8 cellular contexts compared by ENCODE assay signal in genomic region chr11:111879637-111879960, GRCh38. TPM values are rescaled to one million over a fixed set of nuclear protein-coding genes. Genes with fewer than 3 reads are reported as not detected.
DNase-seq lines count a peak whose midpoint lies in the region; ATAC-seq lines count a peak whose summit lies in the region.

No MANE protein-coding gene starts in this region.

- ATAC-seq in activated naive CD4-positive, alpha-beta T cell treated with anti-CD3 and anti-CD28 coated beads, Interleukin-2, amount 50 U/mL, for 72 hours: peak; percentile 3 to 5
- ATAC-seq in HG03139 (IDR thresholded peaks at IDR 0.05; ENCODE audit: unreplicated experiment) (no peak), HG03097 (IDR thresholded peaks at IDR 0.05; ENCODE audit: low FRiP score, unreplicated experiment) (no peak)

- no peaks in the 10 kb centered on the region for H3K9me3 ChIP-seq in iPS-20b (ENCODE audit: insufficient read depth, low read depth, low read length)

- H3K9me3 Mint-ChIP-seq in activated CD4-positive, alpha-beta T cell treated with anti-CD3 and anti-CD28 coated beads, Interleukin-2, amount 10 ng/mL, durations not matched to agents 24 days and 14 days: no peaks in the 10 kb centered on the region
- H3K9me3 Mint-ChIP-seq in activated naive CD4-positive, alpha-beta T cell treated with anti-CD3 and anti-CD28 coated beads, Interleukin-2, amount 50 U/mL, for 72 hours: peaks cover 0 to 4% of the 10 kb centered on the region in 2 donors

- H3K36me3 Mint-ChIP-seq in activated CD4-positive, alpha-beta T cell treated with anti-CD3 and anti-CD28 coated beads, Interleukin-2, amount 10 ng/mL, durations not matched to agents 24 days and 14 days (ENCODE audit: low read depth): peaks cover 8% of the 10 kb centered on the region
- peaks cover 8 to 15% of the 10 kb centered on the region in 2 donors for H3K36me3 Mint-ChIP-seq in activated naive CD4-positive, alpha-beta T cell treated with anti-CD3 and anti-CD28 coated beads, Interleukin-2, amount 50 U/mL, for 72 hours

- H3K4me1 ChIP-seq in iPS-20b (ENCODE audit: insufficient read depth, low read length): peaks cover 4% of the 10 kb centered on the region; the same call in 1 of the 2 replicates

- H3K4me3 Mint-ChIP-seq in activated CD4-positive, alpha-beta T cell treated with anti-CD3 and anti-CD28 coated beads, Interleukin-2, amount 10 ng/mL, durations not matched to agents 24 days and 14 days: peak overlapping the region; percentile 95

- H3K27me3 Mint-ChIP-seq in activated CD4-positive, alpha-beta T cell treated with anti-CD3 and anti-CD28 coated beads, Interleukin-2, amount 10 ng/mL, durations not matched to agents 24 days and 14 days: no peaks in the 10 kb centered on the region

- peaks cover 10% of the 10 kb centered on the region for H3K4me1 Mint-ChIP-seq in activated CD4-positive, alpha-beta T cell treated with anti-CD3 and anti-CD28 coated beads, Interleukin-2, amount 10 ng/mL, durations not matched to agents 24 days and 14 days

- intact Hi-C loops in activated CD4-positive, alpha-beta T cell treated with anti-CD3 and anti-CD28 coated beads, Interleukin-2, amount 10 ng/mL, durations not matched to agents 24 days and 14 days (cut with micrococcal nuclease): loop anchor here (1.0 to 10.0 kb wide), 10 partner anchors 8 to 502 kb away; partner anchors contain the start of genes ALG9, DLAT, NKAPD1 and PIH1D2

- no peak for DNase-seq in activated CD4-positive, alpha-beta T cell treated with anti-CD3 and anti-CD28 coated beads, Interleukin-2, amount 10 ng/mL, durations not matched to agents 24 days and 14 days
- no peak for DNase-seq in activated CD4-positive, alpha-beta T cell treated with anti-CD3 and anti-CD28 coated beads, Interleukin-2, amount 50 U/mL, for 48 hours
- no peak for DNase-seq in activated naive CD4-positive, alpha-beta T cell treated with anti-CD3 and anti-CD28 coated beads, Interleukin-2, amount 50 U/mL, for 72 hours (ENCODE audit: low spot score in 2 of 2)
- no peak for DNase-seq in AG20443 (ENCODE audit: low spot score)

- peak overlapping the region; percentile 99 for H3K27ac Mint-ChIP-seq in activated CD4-positive, alpha-beta T cell treated with anti-CD3 and anti-CD28 coated beads, Interleukin-2, amount 10 ng/mL, durations not matched to agents 24 days and 14 days
- H3K27ac Mint-ChIP-seq in activated naive CD4-positive, alpha-beta T cell treated with anti-CD3 and anti-CD28 coated beads, Interleukin-2, amount 50 U/mL, for 72 hours: peak overlapping the region; percentile 98 to 100

- H3K9ac ChIP-seq in iPS-20b (ENCODE audit: low read depth, low read length): peak overlapping the region; percentile 83

- H3K36me3 ChIP-seq in iPS-20b (ENCODE audit: insufficient read depth, low read depth, low read length): no peaks in the 10 kb centered on the region

- H3K4me3 ChIP-seq in iPS-20b (ENCODE audit: low read length): peak overlapping the region; percentile 81

- H3K27me3 ChIP-seq in iPS-20b (ENCODE audit: insufficient read depth, low read length): no peaks in the 10 kb centered on the region

- H3K27ac ChIP-seq in iPS-20b (ENCODE audit: low read length): peak overlapping the region; percentile 81
- H3K27ac ChIP-seq in temporal lobe (ENCODE audit: low read depth, low read length): peak overlapping the region; percentile 91

RNA-seq across cellular contexts. Expression of gene CFAP68, which starts 0.3 kb away (rescaled TPM):
- 22.6 and 25.5 TPM in 2 replicates for total RNA-seq in activated CD4-positive, alpha-beta T cell treated with anti-CD3 and anti-CD28 coated beads, Interleukin-2, amount 10 ng/mL, durations not matched to agents 24 days and 14 days
- 10 to 100 TPM; 30.8 to 35.7 TPM for total RNA-seq in activated naive CD4-positive, alpha-beta T cell treated with anti-CD3 and anti-CD28 coated beads, Interleukin-2, amount 50 U/mL, for 72 hours
- total RNA-seq in temporal lobe: 5.7 TPM

RNA-seq across cellular contexts. Expression of gene FDXACB1, which starts 0.6 kb away (rescaled TPM):
- 8.8 and 10.0 TPM in 2 replicates for total RNA-seq in activated CD4-positive, alpha-beta T cell treated with anti-CD3 and anti-CD28 coated beads, Interleukin-2, amount 10 ng/mL, durations not matched to agents 24 days and 14 days
- total RNA-seq in activated naive CD4-positive, alpha-beta T cell treated with anti-CD3 and anti-CD28 coated beads, Interleukin-2, amount 50 U/mL, for 72 hours: 1 to 10 TPM; 4.9 to 5.1 TPM
- total RNA-seq in temporal lobe: 6.4 TPM

RNA-seq across cellular contexts. Expression of gene ALG9, which starts 8.2 kb away (rescaled TPM):
- total RNA-seq in activated CD4-positive, alpha-beta T cell treated with anti-CD3 and anti-CD28 coated beads, Interleukin-2, amount 10 ng/mL, durations not matched to agents 24 days and 14 days: 32.6 and 32.9 TPM in 2 replicates
- 10 to 100 TPM; 24.0 to 40.5 TPM for total RNA-seq in activated naive CD4-positive, alpha-beta T cell treated with anti-CD3 and anti-CD28 coated beads, Interleukin-2, amount 50 U/mL, for 72 hours
- 62.4 TPM for total RNA-seq in temporal lobe

RNA-seq across cellular contexts. Expression of gene CRYAB, which starts 32.0 kb away (rescaled TPM):
- not detected in 2 replicates for total RNA-seq in activated CD4-positive, alpha-beta T cell treated with anti-CD3 and anti-CD28 coated beads, Interleukin-2, amount 10 ng/mL, durations not matched to agents 24 days and 14 days
- total RNA-seq in activated naive CD4-positive, alpha-beta T cell treated with anti-CD3 and anti-CD28 coated beads, Interleukin-2, amount 50 U/mL, for 72 hours: not detected
- total RNA-seq in temporal lobe: 7.4 TPM

RNA-seq across cellular contexts. Expression of gene HSPB2, which starts 32.9 kb away (rescaled TPM):
- total RNA-seq in activated CD4-positive, alpha-beta T cell treated with anti-CD3 and anti-CD28 coated beads, Interleukin-2, amount 10 ng/mL, durations not matched to agents 24 days and 14 days: not detected in 2 replicates
- total RNA-seq in activated naive CD4-positive, alpha-beta T cell treated with anti-CD3 and anti-CD28 coated beads, Interleukin-2, amount 50 U/mL, for 72 hours: not detected
- total RNA-seq in temporal lobe: 0.25 TPM

Comparison
In these comparisons a context has a peak if more than half of its experiments do, and no peak if none do; other contexts are left out.
1. ATAC-seq: peak in activated naive CD4-positive, alpha-beta T cell treated with anti-CD3 and anti-CD28 coated beads, Interleukin-2, amount 50 U/mL, for 72 hours (2 of 2); none in HG03139 (single experiment) and HG03097 (single experiment).